8 cellular contexts compared by ENCODE assay signal in genomic region chr10:17428616-17429097, GRCh38. TPM values are rescaled to one million over a fixed set of nuclear protein-coding genes. Genes with fewer than 3 reads are reported as not detected.
A peak's percentile ranks its signal among the peaks of the same experiment; 100 is the strongest.
DNase-seq lines count a peak whose midpoint lies in the region; ATAC-seq, FAIRE-seq and TF ChIP-seq lines count a peak whose summit lies in the region.

No MANE protein-coding gene starts in this region.

- no peak for ATAC-seq in HG02623 (IDR thresholded peaks at IDR 0.05; ENCODE audit: unreplicated experiment)

- H3K4ac ChIP-seq in mesendoderm (ENCODE audit: low read depth, low read length): no peak overlapping the region

- H3K18ac ChIP-seq in mesendoderm (ENCODE audit: low read length): no peak overlapping the region

- no peak overlapping the region for H3K23ac ChIP-seq in mesendoderm (ENCODE audit: low read length)

- no peak overlapping the region for H2AK5ac ChIP-seq in mesendoderm (ENCODE audit: low read length)

- FAIRE-seq in GM12892 (lab: Jason Lieb, UNC): peak; percentile 14

- no peaks in the 10 kb centered on the region for H3K36me3 ChIP-seq in mesendoderm (ENCODE audit: control insufficient read depth, insufficient read depth, low read length)

- H3K4me1 ChIP-seq in mesendoderm (ENCODE audit: control insufficient read depth, low read depth, low read length): peaks cover 8% of the 10 kb centered on the region

- H2BK120ac ChIP-seq in mesendoderm (ENCODE audit: low read depth, low read length): no peak overlapping the region

- no CpG with 5 or more reads among the region's 12 CpGs for WGBS in mesendoderm (ENCODE audit: extremely low coverage, insufficient coverage, low lambda C conversion rate)

- no peak overlapping the region for H3K56ac ChIP-seq in mesendoderm (ENCODE audit: low read length)

- TF ChIP-seq POLR2A in GM12892 (IDR thresholded peaks at IDR 0.05; ENCODE audit: low read depth, low read length): no peak

- H2BK15ac ChIP-seq in mesendoderm (replicated peaks; ENCODE audit: low read depth): no peak overlapping the region

- H3K9ac ChIP-seq in mesendoderm (ENCODE audit: low read length): no peak overlapping the region

- no peaks in the 10 kb centered on the region for H3K79me1 ChIP-seq in mesendoderm (ENCODE audit: low read length)

- H3K79me2 ChIP-seq in mesendoderm (ENCODE audit: control insufficient read depth, insufficient read depth, low read length): no peaks in the 10 kb centered on the region

- no peak overlapping the region for H3K4me2 ChIP-seq in mesendoderm (ENCODE audit: low read length)

- no peak overlapping the region for H2BK5ac ChIP-seq in mesendoderm (ENCODE audit: low read length)

- H3K27me3 ChIP-seq in mesendoderm (ENCODE audit: insufficient read depth, low read length, poor library complexity): no peaks in the 10 kb centered on the region

- DNase-seq in GM12892 (ENCODE audit: insufficient read length): no peak
- peak in 75 of 76 experiments; percentile 24 to 95 (median 84) for DNase-seq in HUDEP-2 (lab: John Stamatoyannopoulos, UW; ENCODE audit: unreplicated experiment in 76 of 76)
- peak; percentile 46 for DNase-seq in activated T-cell treated with anti-CD3 and anti-CD28 coated beads for 24 hours (ENCODE audit: low read depth)
- DNase-seq in stimulated activated CD4-positive, alpha-beta T cell treated with anti-CD3 and anti-CD28 coated beads, Interleukin-12 subunit alpha, Interleukin-12 subunit beta, amount 100 ng/mL, for 4 hours: peak; percentile 43
- no peak for DNase-seq in C1 segment of cervical spinal cord (lab: John Stamatoyannopoulos, UW)
- no peak for DNase-seq in mesendoderm
- DNase-seq in NAMALWA (ENCODE audit: low spot score): no peak

- no peak overlapping the region for H4K5ac ChIP-seq in mesendoderm (ENCODE audit: low read length)

- no peak overlapping the region for H3K27ac ChIP-seq in mesendoderm (ENCODE audit: low read depth, low read length)

- H4K8ac ChIP-seq in mesendoderm (ENCODE audit: low read depth, low read length): no peak overlapping the region

- H3K4me3 ChIP-seq in mesendoderm (ENCODE audit: low read length): no peak overlapping the region

RNA-seq across cellular contexts. Expression of gene ST8SIA6, which starts 25.7 kb away (rescaled TPM):
- not detected for polyA plus RNA-seq in GM12892 (2012; ENCODE audit: missing spikeins)
- polyA plus RNA-seq in mesendoderm (2013, experiment 1 of 2): 1.5 TPM
- polyA plus RNA-seq in mesendoderm (2013, experiment 2 of 2): 1.6 TPM

Comparison
In these comparisons a context has a peak if more than half of its experiments do, and no peak if none do; other contexts are left out.
1. DNase-seq: peak in HUDEP-2 (75 of 76), activated T-cell treated with anti-CD3 and anti-CD28 coated beads for 24 hours (single experiment) and stimulated activated CD4-positive, alpha-beta T cell treated with anti-CD3 and anti-CD28 coated beads, Interleukin-12 subunit alpha, Interleukin-12 subunit beta, amount 100 ng/mL, for 4 hours (single experiment); none in GM12892 (single experiment), C1 segment of cervical spinal cord (0 of 14), mesendoderm (single experiment) and NAMALWA (single experiment).